Comparison of ENCODE assay signal across 12 cellular contexts in genomic region chr5:141519605-141520288, GRCh38. TPM values are rescaled to one million over a fixed set of nuclear protein-coding genes. Genes with fewer than 3 reads are reported as not detected.
DNase-seq lines count a peak whose midpoint lies in the region; ATAC-seq, FAIRE-seq and TF ChIP-seq lines count a peak whose summit lies in the region.
"Had no signal": no experiment of that assay in that cellular context is flagged by ENCODE, and none has a peak within 500 bp of the region (broad histone marks: within the 10 kb centered on the region; RNA-seq: fewer than 3 reads in every experiment).

No MANE protein-coding gene starts in this region.

- H3K4me1 ChIP-seq in heart right ventricle: peaks cover 13 to 87% (median 71%) of the 10 kb centered on the region in 9 donors
- peaks cover 55% of the 10 kb centered on the region for H3K4me1 ChIP-seq in keratinocyte (ENCODE audit: control insufficient read depth, extremely low read depth, insufficient read depth, low read length)
- peaks cover 25% of the 10 kb centered on the region for H3K4me1 ChIP-seq in testis

- H2AFZ ChIP-seq in keratinocyte (ENCODE audit: control insufficient read depth, low read length): no peak overlapping the region

- H3K27ac Mint-ChIP-seq in activated T-helper 17 cell treated with anti-CD3 and anti-CD28 coated beads, Interleukin-2, amount 50 U/mL, for 72 hours: peak overlapping the region; percentile 24
- H3K27ac Mint-ChIP-seq: activated naive CD8-positive, alpha-beta T cell treated with anti-CD3 and anti-CD28 coated beads, Interleukin-2, amount 10 ng/mL, durations not matched to agents 7 days and 5 days had no signal

- H3K4me3 Mint-ChIP-seq in activated T-helper 17 cell treated with anti-CD3 and anti-CD28 coated beads, Interleukin-2, amount 50 U/mL, for 72 hours: no peak overlapping the region
- H3K4me3 Mint-ChIP-seq: activated naive CD8-positive, alpha-beta T cell treated with anti-CD3 and anti-CD28 coated beads, Interleukin-2, amount 10 ng/mL, durations not matched to agents 7 days and 5 days had no signal

- no peaks in the 10 kb centered on the region for H4K20me1 ChIP-seq in keratinocyte (ENCODE audit: control insufficient read depth, extremely low read depth, insufficient read depth, low read length)

- H3K27me3 ChIP-seq in heart right ventricle (no peaks in the 10 kb centered on the region), keratinocyte (ENCODE audit: control insufficient read depth, extremely low read depth, insufficient read depth, low read length) (no peaks in the 10 kb centered on the region), testis (no peaks in the 10 kb centered on the region)

- H3K9me3 Mint-ChIP-seq in activated T-helper 17 cell treated with anti-CD3 and anti-CD28 coated beads, Interleukin-2, amount 50 U/mL, for 72 hours: no peaks in the 10 kb centered on the region
- H3K9me3 Mint-ChIP-seq: activated naive CD8-positive, alpha-beta T cell treated with anti-CD3 and anti-CD28 coated beads, Interleukin-2, amount 10 ng/mL, durations not matched to agents 7 days and 5 days had no signal

- H3K36me3 ChIP-seq in heart right ventricle (peaks cover 0 to 82% (median 9%) of the 10 kb centered on the region in 9 donors), keratinocyte (ENCODE audit: control insufficient read depth in 2 of 2, extremely low read depth in 1 of 2, insufficient read depth in 2 of 2, low read length in 2 of 2) (peaks cover 18 to 58% of the 10 kb centered on the region in 2 experiments), testis (ENCODE audit: low read depth, missing control alignments) (no peaks in the 10 kb centered on the region)

- no peaks in the 10 kb centered on the region for H3K36me3 Mint-ChIP-seq in activated T-helper 17 cell treated with anti-CD3 and anti-CD28 coated beads, Interleukin-2, amount 50 U/mL, for 72 hours (ENCODE audit: low read depth)

- intact Hi-C loops in heart right ventricle (cut with DNase I): loop anchor here (5.0 to 10.0 kb wide), 9 partner anchors 38 to 105 kb away; partner anchors contain the start of genes PCDHGA12 (in 3 of the 10), PCDHGB7 (in 3 of the 10), PCDHGC3 (in 3 of the 10) and PCDHGA11 (in 2 of the 10)
- intact Hi-C loops in left ventricle myocardium superior (cut with micrococcal nuclease): loop anchor here (5.0 to 10.0 kb wide), 2 partner anchors 38 to 105 kb away; partner anchors contain the start of genes PCDHGA10 and PCDHGB7
- intact Hi-C loops in testis (cut with DNase I; ENCODE audit: low total_unique reads): loop anchor here (10.0 kb wide), 1 partner anchor 95 kb away; the partner anchor contains the start of gene PCDHGA11

- TF ChIP-seq POLR2A in testis (IDR thresholded peaks at IDR 0.05): no peak

- TF ChIP-seq CTCF in heart right ventricle (IDR thresholded peaks at IDR 0.05) (no peak), keratinocyte (optimal IDR thresholded peaks at IDR 0.05 in 1 of 3, IDR thresholded peaks at IDR 0.05 in 1 of 3, conservative IDR thresholded peaks at IDR 0.05 in 1 of 3; ENCODE audit: extremely low read depth in 1 of 3, insufficient read depth in 2 of 3, low read length in 3 of 3) (no peak), testis (IDR thresholded peaks at IDR 0.05) (no peak)

- no peaks in the 10 kb centered on the region for H3K9me1 ChIP-seq in keratinocyte (ENCODE audit: control insufficient read depth, extremely low read depth, insufficient read depth, low read length)

- WGBS in heart right ventricle, 2 donors: 43 to 69% methylated on average over 2 of the region's 2 CpGs
- 76 to 80% methylated on average over 2 of the region's 2 CpGs for WGBS in testis, 2 donors

- no peak for FAIRE-seq in keratinocyte (lab: Jason Lieb, UNC)

- H3K4me3 ChIP-seq in heart right ventricle (no peak overlapping the region), keratinocyte (ENCODE audit: control insufficient read depth in 2 of 3, extremely low read depth in 1 of 3, insufficient read depth in 2 of 3, low read depth in 1 of 3, low read length in 3 of 3) (peak overlapping the region in 2 of 3 experiments; percentile 2 to 6), testis (no peak overlapping the region)

- no peaks in the 10 kb centered on the region for H3K79me2 ChIP-seq in keratinocyte (ENCODE audit: control insufficient read depth, insufficient read depth, low read length)

- no peak overlapping the region for H3K9ac ChIP-seq in keratinocyte (ENCODE audit: control insufficient read depth, extremely low read depth, insufficient read depth, low read length)

- H3K4me2 ChIP-seq in keratinocyte (ENCODE audit: control insufficient read depth, extremely low read depth, insufficient read depth, low read depth, low read length): no peak overlapping the region

- dilution Hi-C loops in keratinocyte (cut with MboI; ENCODE audit: extremely low pct_ligation_motif_present, low sequenced_read_pairs): no loop called here

- H3K27me3 Mint-ChIP-seq in activated T-helper 17 cell treated with anti-CD3 and anti-CD28 coated beads, Interleukin-2, amount 50 U/mL, for 72 hours: no peaks in the 10 kb centered on the region
- H3K27me3 Mint-ChIP-seq: activated naive CD8-positive, alpha-beta T cell treated with anti-CD3 and anti-CD28 coated beads, Interleukin-2, amount 10 ng/mL, durations not matched to agents 7 days and 5 days had no signal

- H3K9me3 ChIP-seq in heart right ventricle: no peaks in the 10 kb centered on the region
- no peaks in the 10 kb centered on the region for H3K9me3 ChIP-seq in keratinocyte (ENCODE audit: control insufficient read depth, low read depth, low read length)
- no peaks in the 10 kb centered on the region for H3K9me3 ChIP-seq in testis

- peaks cover 27% of the 10 kb centered on the region for H3K4me1 Mint-ChIP-seq in activated T-helper 17 cell treated with anti-CD3 and anti-CD28 coated beads, Interleukin-2, amount 50 U/mL, for 72 hours

- H3K27ac ChIP-seq in heart right ventricle (peak overlapping the region; percentile 37 to 94 (median 86)), keratinocyte (ENCODE audit: control insufficient read depth, insufficient read depth, low read length) (peak overlapping the region; percentile 88), testis (peak overlapping the region; percentile 73 to 75)

- no peak for DNase-seq in heart right ventricle
- no peak for DNase-seq in left ventricle myocardium superior
- DNase-seq in keratinocyte (ENCODE audit: low read depth, low spot score): no peak
- no peak for DNase-seq in testis
- DNase-seq in hepatic stellate cell (ENCODE audit: low spot score): no peak
- DNase-seq in HuH-7.5 (ENCODE audit: low spot score): no peak
- DNase-seq: activated naive CD8-positive, alpha-beta T cell treated with anti-CD3 and anti-CD28 coated beads, Interleukin-2, amount 10 ng/mL, durations not matched to agents 7 days and 5 days; dermis blood vessel endothelial cell; glutamatergic neuron; left colon had no signal

- ATAC-seq in heart right ventricle: peak in 1 of 8 donors; percentile 0
- ATAC-seq in left ventricle myocardium superior: no peak
- no peak for ATAC-seq in activated T-helper 17 cell treated with anti-CD3 and anti-CD28 coated beads, Interleukin-2, amount 50 U/mL, for 72 hours (replicated peaks)
- ATAC-seq in GM21526 (IDR thresholded peaks at IDR 0.05; ENCODE audit: low FRiP score, unreplicated experiment): no peak
- ATAC-seq: left colon had no signal

RNA-seq across cellular contexts. Expression of gene PCDHGC5, which starts 30.9 kb away (rescaled TPM):
- total RNA-seq in heart right ventricle (1 to 10 TPM; 2.2 to 4.9 (median 3.3) TPM), left ventricle myocardium superior (3.2 TPM), testis (1 to 10 TPM; 4.9 to 5.4 TPM)
- polyA plus RNA-seq in heart right ventricle (10 to 100 TPM in 1 of 2 donors, under 1 TPM in 1; 0.38 to 10.2 TPM), keratinocyte (0.77 to 1.6 TPM (median 1.5 TPM) in 3 replicates), testis (ENCODE audit: insufficient read depth, low read depth, low replicate concordance) (0.50 TPM)
- total RNA-seq in activated T-helper 17 cell treated with anti-CD3 and anti-CD28 coated beads, Interleukin-2, amount 50 U/mL, for 72 hours: not detected
- polyA plus RNA-seq in keratinocyte (2011; ENCODE audit: low read depth): 0.12 TPM
- polyA plus RNA-seq in keratinocyte (2011; cell fraction: cytosol; rRNA removed): 0.09 and 0.13 TPM in 2 replicates
- polyA plus RNA-seq in keratinocyte (2011; cell fraction: nucleus; rRNA removed): 2.5 and 2.7 TPM in 2 replicates
- 0.39 and 1.6 TPM in 2 replicates for polyA plus RNA-seq in keratinocyte (2012; ENCODE audit: low replicate concordance)
- polyA minus RNA-seq in keratinocyte: 4.0 to 6.2 TPM (median 5.4 TPM) in 3 replicates
- 1.3 TPM for polyA minus RNA-seq in keratinocyte (2011; cell fraction: cytosol; rRNA and poly(A)+ RNA removed)
- polyA minus RNA-seq in keratinocyte (2011; cell fraction: nucleus; rRNA and poly(A)+ RNA removed): 6.4 and 7.8 TPM in 2 replicates
- total RNA-seq: activated naive CD8-positive, alpha-beta T cell treated with anti-CD3 and anti-CD28 coated beads, Interleukin-2, amount 10 ng/mL, durations not matched to agents 7 days and 5 days had no signal

RNA-seq across cellular contexts. Expression of gene PCDHGC4, which starts 34.9 kb away (rescaled TPM):
- total RNA-seq in heart right ventricle (1 to 10 TPM; 1.7 to 4.3 (median 3.1) TPM), left ventricle myocardium superior (2.5 TPM), testis (1 to 10 TPM; 6.1 TPM)
- polyA plus RNA-seq in heart right ventricle (1 to 10 TPM in 1 of 2 donors, under 1 TPM in 1; 0.12 to 5.0 TPM), keratinocyte (0.12 to 0.15 TPM (median 0.13 TPM) in 3 replicates), testis (ENCODE audit: insufficient read depth, low read depth, low replicate concordance) (0.57 TPM)
- not detected for total RNA-seq in activated T-helper 17 cell treated with anti-CD3 and anti-CD28 coated beads, Interleukin-2, amount 50 U/mL, for 72 hours
- polyA plus RNA-seq in keratinocyte (2011; ENCODE audit: low read depth): not detected
- 0.10 TPM in 1 of 2 replicates, not detected in the other for polyA plus RNA-seq in keratinocyte (2011; cell fraction: cytosol; rRNA removed)
- 0.65 and 0.96 TPM in 2 replicates for polyA plus RNA-seq in keratinocyte (2011; cell fraction: nucleus; rRNA removed)
- polyA plus RNA-seq in keratinocyte (2012; ENCODE audit: low replicate concordance): 0.15 and 0.37 TPM in 2 replicates
- polyA minus RNA-seq in keratinocyte: 1.8 to 3.7 TPM (median 2.6 TPM) in 3 replicates
- not detected for polyA minus RNA-seq in keratinocyte (2011; cell fraction: cytosol; rRNA and poly(A)+ RNA removed)
- polyA minus RNA-seq in keratinocyte (2011; cell fraction: nucleus; rRNA and poly(A)+ RNA removed): 1.4 and 3.3 TPM in 2 replicates
- total RNA-seq: activated naive CD8-positive, alpha-beta T cell treated with anti-CD3 and anti-CD28 coated beads, Interleukin-2, amount 10 ng/mL, durations not matched to agents 7 days and 5 days had no signal

RNA-seq across cellular contexts. Expression of gene PCDHGC3, which starts 44.0 kb away (rescaled TPM):
- total RNA-seq in heart right ventricle (10 to 100 TPM; 12.8 to 19.5 (median 15.9) TPM), left ventricle myocardium superior (13.4 TPM), testis (10 to 100 TPM; 14.5 to 29.4 TPM)
- polyA plus RNA-seq in heart right ventricle (10 to 100 TPM; 43.4 to 48.6 TPM), keratinocyte (9.8 to 45.1 TPM (median 15.2 TPM) in 3 replicates), testis (ENCODE audit: insufficient read depth, low read depth, low replicate concordance) (61.1 TPM)
- under 1 TPM in 1 of 2 donors, not detected in 1; 0.56 TPM for total RNA-seq in activated T-helper 17 cell treated with anti-CD3 and anti-CD28 coated beads, Interleukin-2, amount 50 U/mL, for 72 hours
- polyA plus RNA-seq in keratinocyte (2011; ENCODE audit: low read depth): 13.6 TPM
- 14.4 TPM in 2 replicates for polyA plus RNA-seq in keratinocyte (2011; cell fraction: cytosol; rRNA removed)
- polyA plus RNA-seq in keratinocyte (2011; cell fraction: nucleus; rRNA removed): 61.1 and 61.9 TPM in 2 replicates
- 54.2 and 60.9 TPM in 2 replicates for polyA plus RNA-seq in keratinocyte (2012; ENCODE audit: low replicate concordance)
- polyA minus RNA-seq in keratinocyte: 13.3 to 68.5 TPM (median 17.7 TPM) in 3 replicates
- polyA minus RNA-seq in keratinocyte (2011; cell fraction: cytosol; rRNA and poly(A)+ RNA removed): 22.8 TPM
- 59.0 and 78.7 TPM in 2 replicates for polyA minus RNA-seq in keratinocyte (2011; cell fraction: nucleus; rRNA and poly(A)+ RNA removed)
- total RNA-seq: activated naive CD8-positive, alpha-beta T cell treated with anti-CD3 and anti-CD28 coated beads, Interleukin-2, amount 10 ng/mL, durations not matched to agents 7 days and 5 days had no signal

Comparison
In these comparisons a context has a peak if more than half of its experiments do, and no peak if none do; other contexts are left out.
1. H3K4me3 ChIP-seq: peak in keratinocyte (2 of 3); none in heart right ventricle (0 of 10) and testis (0 of 2).
2. Peak in every context shown above with its lines, with median percentiles within 50 percentile points of each other: H3K27ac ChIP-seq.